In the genomic region with DNA sequence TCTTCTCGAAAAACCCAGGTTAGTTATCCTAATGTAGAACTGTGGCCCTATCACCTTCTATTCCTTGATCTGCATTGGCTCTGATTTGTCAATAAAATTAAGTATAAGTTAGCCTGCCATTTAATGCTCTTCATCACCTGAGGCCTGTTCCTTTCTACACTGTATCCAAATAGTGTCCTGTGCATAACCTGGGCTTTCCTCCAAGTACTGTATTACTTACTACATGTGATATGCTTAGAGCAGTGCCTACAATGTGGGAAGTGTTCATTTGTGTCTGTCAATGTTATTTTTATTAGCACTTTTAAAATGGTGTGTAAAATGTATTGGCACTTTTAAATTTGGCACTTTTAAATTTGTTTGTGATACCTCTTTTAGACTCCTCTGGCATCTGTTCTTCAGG, we compare ENCODE assay signal across 15 cellular contexts.
A peak's percentile ranks its signal among the peaks of the same experiment; 100 is the strongest.
DNase-seq lines count a peak whose midpoint lies in the region; ATAC-seq and TF ChIP-seq lines count a peak whose summit lies in the region.
"Had no signal": no experiment of that assay in that cellular context is flagged by ENCODE, and none has a peak within 500 bp of the region (broad histone marks: within the 10 kb centered on the region; RNA-seq: fewer than 3 reads in every experiment).

No MANE protein-coding gene starts in this region.

- TF ChIP-seq CTCF in HFFc6 (IDR thresholded peaks at IDR 0.05), result no peak

- H3K4me1 Mint-ChIP-seq in HFFc6 (ENCODE audit: low read depth), result peaks cover 39% of the 10 kb centered on the region
- H3K4me1 Mint-ChIP-seq: B cell, IgD-negative memory B cell had no signal

- no peaks in the 10 kb centered on the region for H3K9me3 ChIP-seq in aorta (ENCODE audit: control insufficient read depth, low read length)
- H3K9me3 ChIP-seq: BLaER1 treated with 17β-estradiol and CSF1 and Interleukin-3, amounts not matched to agents 10 nM and 100 nM had no signal

- H3K27ac ChIP-seq in aorta (ENCODE audit: low read depth in 1 of 2, low read length in 2 of 2), result no peak overlapping the region
- H3K27ac ChIP-seq: BLaER1 treated with 17β-estradiol and CSF1 and Interleukin-3, amounts not matched to agents 10 nM and 100 nM had no signal

- ATAC-seq in Right ventricle myocardium superior (ENCODE audit: poor library complexity), result peak; percentile 38
- no peak for ATAC-seq in left cardiac atrium
- ATAC-seq in left lobe of liver, result peak; percentile 31
- no peak for ATAC-seq in aorta (ENCODE audit: low FRiP score)
- ATAC-seq: CD8-positive, alpha-beta T cell; GM23338 had no signal

- peaks cover 23% of the 10 kb centered on the region for H3K36me3 Mint-ChIP-seq in HFFc6 (ENCODE audit: low read depth)
- H3K36me3 Mint-ChIP-seq: CD8-positive, alpha-beta T cell; IgD-negative memory B cell had no signal

- H3K4me1 ChIP-seq in aorta (ENCODE audit: control insufficient read depth in 1 of 2, insufficient read depth in 2 of 2, low read length in 2 of 2), result no peaks in the 10 kb centered on the region

- no peak overlapping the region for H3K4me3 ChIP-seq in aorta (ENCODE audit: low read length in 2 of 2)
- H3K4me3 ChIP-seq: BLaER1 treated with 17β-estradiol and CSF1 and Interleukin-3, amounts not matched to agents 10 nM and 100 nM; GM23338 had no signal

- H3K4me3 Mint-ChIP-seq in HFFc6, result no peak overlapping the region
- H3K4me3 Mint-ChIP-seq: B cell; CD8-positive, alpha-beta T cell; GM23338; IgD-negative memory B cell had no signal

- no peaks in the 10 kb centered on the region for H3K9me3 Mint-ChIP-seq in HFFc6
- H3K9me3 Mint-ChIP-seq: CD8-positive, alpha-beta T cell; GM23338 had no signal

- H3K27me3 ChIP-seq in aorta (ENCODE audit: control insufficient read depth in 1 of 2, insufficient read depth in 2 of 2, low read length in 1 of 2), result no peaks in the 10 kb centered on the region
- H3K27me3 ChIP-seq: BLaER1 treated with 17β-estradiol and CSF1 and Interleukin-3, amounts not matched to agents 10 nM and 100 nM had no signal

- H3K27ac Mint-ChIP-seq in HFFc6, result peak overlapping the region; percentile 59
- H3K27ac Mint-ChIP-seq: B cell; CD8-positive, alpha-beta T cell; GM23338; IgD-negative memory B cell had no signal

- intact Hi-C loops in Right ventricle myocardium superior (cut with DNase I) (no loop called here), left cardiac atrium (cut with DNase I) (no loop called here), aorta (cut with DNase I) (no loop called here)

- no peak for DNase-seq in Right ventricle myocardium superior
- DNase-seq in left cardiac atrium, result no peak
- DNase-seq in HFFc6, result no peak
- no peak for DNase-seq in left lobe of liver (ENCODE audit: low spot score)
- no peak for DNase-seq in dermis blood vessel endothelial cell
- DNase-seq in aorta, result no peak
- DNase-seq: CD8-positive, alpha-beta T cell; DMS153; DMS79 treated with DMSO at 0.1 percent for 48 hours; GF-D8; HCEC 1CT had no signal

- no peaks in the 10 kb centered on the region for H3K27me3 Mint-ChIP-seq in HFFc6 (ENCODE audit: insufficient read depth)
- H3K27me3 Mint-ChIP-seq: B cell, IgD-negative memory B cell had no signal

- no peaks in the 10 kb centered on the region for H3K36me3 ChIP-seq in aorta (ENCODE audit: control insufficient read depth in 1 of 2, insufficient read depth in 2 of 2, low read length in 1 of 2)

- 93 to 94% methylated on average over 1 of the region's 1 CpG for WGBS in aorta, 2 donors

Comparison
In these comparisons a context has a peak if more than half of its experiments do, and no peak if none do; other contexts are left out.
1. ATAC-seq: peak in Right ventricle myocardium superior (single experiment) and left lobe of liver (single experiment); none in left cardiac atrium (0 of 2) and aorta (single experiment).